10 cellular contexts compared by ENCODE assay signal in the genomic region with DNA sequence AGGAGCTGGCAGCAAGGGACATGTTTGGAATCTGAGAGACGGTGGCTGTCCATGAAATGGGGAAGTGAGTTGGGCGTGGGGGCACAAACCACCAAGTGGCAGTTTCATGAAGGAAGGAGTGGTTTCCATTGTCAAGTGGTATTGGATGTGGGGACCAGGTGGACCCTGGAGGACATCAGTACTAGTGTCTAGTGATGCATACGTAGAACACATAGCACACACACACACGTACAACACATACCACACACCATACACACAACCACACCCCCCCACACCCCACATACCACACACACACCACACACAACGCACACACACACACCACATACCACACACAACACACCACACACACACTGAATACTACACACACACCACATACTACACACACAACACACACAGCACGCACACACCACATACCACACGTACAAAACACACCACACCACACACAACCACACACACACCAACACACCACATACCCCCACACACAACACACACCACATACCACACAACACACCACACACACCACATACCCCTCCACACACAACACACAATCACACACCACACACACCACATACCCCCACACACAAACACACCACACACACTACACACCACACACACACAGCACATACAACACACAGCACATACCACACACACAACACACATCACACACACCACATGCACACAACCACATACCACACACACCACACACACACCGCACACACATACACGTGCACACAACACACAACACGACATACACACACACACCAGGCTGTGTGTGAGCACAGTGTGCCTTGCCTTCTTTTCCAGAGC. TPM values are rescaled to one million over a fixed set of nuclear protein-coding genes. Genes with fewer than 3 reads are reported as not detected.
DNase-seq lines count a peak whose midpoint lies in the region; ATAC-seq and TF ChIP-seq lines count a peak whose summit lies in the region.
"Had no signal": no experiment of that assay in that cellular context is flagged by ENCODE, and none has a peak within 500 bp of the region (broad histone marks: within the 10 kb centered on the region; RNA-seq: fewer than 3 reads in every experiment).

No MANE protein-coding gene starts in this region.

- no peak overlapping the region for H4K5ac ChIP-seq in mesendoderm (ENCODE audit: low read length)

- H2BK5ac ChIP-seq in mesendoderm (ENCODE audit: low read length) = peak overlapping the region; percentile 40

- H3K4me3 Mint-ChIP-seq in CD4-positive, alpha-beta memory T cell = peak overlapping the region in 6 of 8 donors; percentile 9 to 82 (median 56)
- H3K4me3 Mint-ChIP-seq in HFFc6 = no peak overlapping the region; the same call in 1 of the 2 replicates

- peak overlapping the region; percentile 61 for H3K56ac ChIP-seq in mesendoderm (ENCODE audit: low read length)

- H4K8ac ChIP-seq in mesendoderm (ENCODE audit: low read depth, low read length) = no peak overlapping the region

- POLR2A ChIA-PET in CD4-positive, alpha-beta memory T cell (lab: Charles Lee; ENCODE audit: partially characterized antibody) = interaction anchor here (5.1 kb wide), 1 partner anchor 18 kb away, joined by 51 read pairs; no protein-coding TSS in a partner anchor

- CTCF ChIA-PET in CD4-positive, alpha-beta memory T cell (lab: Charles Lee; ENCODE audit: partially characterized antibody) = no interaction called here

- H3K4me2 ChIP-seq in mesendoderm (ENCODE audit: low read length) = no peak overlapping the region

- H3K4me3 ChIP-seq in CD4-positive, alpha-beta memory T cell (ENCODE audit: low read length in 2 of 2) = no peak overlapping the region
- H3K4me3 ChIP-seq in mesendoderm (ENCODE audit: low read length) = no peak overlapping the region
- H3K4me3 ChIP-seq in foreskin fibroblast (ENCODE audit: low read depth in 1 of 2, low read length in 2 of 2) = no peak overlapping the region

- H3K4me1 ChIP-seq in CD4-positive, alpha-beta memory T cell (ENCODE audit: insufficient read depth, low read length) = peaks cover 50% of the 10 kb centered on the region
- peaks cover 27% of the 10 kb centered on the region for H3K4me1 ChIP-seq in mesendoderm (ENCODE audit: control insufficient read depth, low read depth, low read length)

- intact Hi-C loops in CD4-positive, alpha-beta memory T cell (cut with micrococcal nuclease) = loop anchor here (2.0 kb wide), 1 partner anchor 17 kb away; no protein-coding TSS in a partner anchor
- intact Hi-C loops in sciatic nerve (cut with DNase I) = no loop called here

- no peak overlapping the region for H3K4ac ChIP-seq in mesendoderm (ENCODE audit: low read depth, low read length)

- H3K79me1 ChIP-seq in mesendoderm (ENCODE audit: low read length) = peaks cover 39% of the 10 kb centered on the region

- H3K4me1 Mint-ChIP-seq in CD4-positive, alpha-beta memory T cell = peaks cover 35 to 74% (median 52%) of the 10 kb centered on the region in 4 donors
- peaks cover 55% of the 10 kb centered on the region for H3K4me1 Mint-ChIP-seq in HFFc6 (ENCODE audit: low read depth)

- peak in 1 of 5 donors; percentile 28 for DNase-seq in CD4-positive, alpha-beta memory T cell
- no peak for DNase-seq in HFFc6
- DNase-seq in SKM-1 treated with dmso at 0.1 percent for 144 hours (lab: John Stamatoyannopoulos, UW; ENCODE audit: unreplicated experiment) = peak; percentile 93
- no peak for DNase-seq in mesendoderm
- no peak for DNase-seq in sciatic nerve (ENCODE audit: low spot score)
- DNase-seq in amygdala (lab: John Stamatoyannopoulos, UW) = no peak
- no peak for DNase-seq in NCI-H1417 (lab: John Stamatoyannopoulos, UW)
- no peak for DNase-seq in foreskin fibroblast
- DNase-seq: DMS153 had no signal

- H3K9me3 Mint-ChIP-seq in CD4-positive, alpha-beta memory T cell = peaks cover 0 to 5% (median 4%) of the 10 kb centered on the region in 8 donors
- H3K9me3 Mint-ChIP-seq in HFFc6 = no peaks in the 10 kb centered on the region

- H3K27ac ChIP-seq in CD4-positive, alpha-beta memory T cell (ENCODE audit: low read depth, low read length) = no peak overlapping the region
- no peak overlapping the region for H3K27ac ChIP-seq in mesendoderm (ENCODE audit: low read depth, low read length)

- no peak overlapping the region for H2BK120ac ChIP-seq in mesendoderm (ENCODE audit: low read depth, low read length)

- H3K36me3 Mint-ChIP-seq in CD4-positive, alpha-beta memory T cell = peaks cover 0 to 8% of the 10 kb centered on the region in 2 donors
- peaks cover 9% of the 10 kb centered on the region; the same call in 1 of the 2 replicates for H3K36me3 Mint-ChIP-seq in HFFc6 (ENCODE audit: low read depth)

- TF ChIP-seq CTCF in HFFc6 (IDR thresholded peaks at IDR 0.05) (no peak), foreskin fibroblast (IDR thresholded peaks at IDR 0.05; ENCODE audit: low read depth, low read length) (no peak)

- no peaks in the 10 kb centered on the region for H3K27me3 ChIP-seq in CD4-positive, alpha-beta memory T cell (ENCODE audit: insufficient read depth, low read length)
- H3K27me3 ChIP-seq in mesendoderm (ENCODE audit: insufficient read depth, low read length, poor library complexity) = no peaks in the 10 kb centered on the region

- H3K27ac Mint-ChIP-seq in CD4-positive, alpha-beta memory T cell = peak overlapping the region in 5 of 7 donors; percentile 61 to 94 (median 89)
- peak overlapping the region; percentile 36; the same call in 1 of the 2 replicates for H3K27ac Mint-ChIP-seq in HFFc6

- no peak for ATAC-seq in sciatic nerve
- ATAC-seq: SK-N-SH treated with all-trans-retinoic acid at 6 μM for 48 hours had no signal

- H2BK15ac ChIP-seq in mesendoderm (replicated peaks; ENCODE audit: low read depth) = no peak overlapping the region

- H3K27me3 Mint-ChIP-seq in CD4-positive, alpha-beta memory T cell = no peaks in the 10 kb centered on the region
- no peaks in the 10 kb centered on the region; the same call in none of the 2 replicates for H3K27me3 Mint-ChIP-seq in HFFc6 (ENCODE audit: insufficient read depth)

- peak overlapping the region; percentile 65 for H2AK5ac ChIP-seq in mesendoderm (ENCODE audit: low read length)

- 100% methylated on average over 3 of the region's 10 CpGs for WGBS in mesendoderm (ENCODE audit: extremely low coverage, insufficient coverage, low lambda C conversion rate)

- no peak overlapping the region for H3K9ac ChIP-seq in mesendoderm (ENCODE audit: low read length)

- no peaks in the 10 kb centered on the region for H3K36me3 ChIP-seq in CD4-positive, alpha-beta memory T cell (ENCODE audit: insufficient read depth, low read length)
- no peaks in the 10 kb centered on the region for H3K36me3 ChIP-seq in mesendoderm (ENCODE audit: control insufficient read depth, insufficient read depth, low read length)

- no peak overlapping the region for H3K18ac ChIP-seq in mesendoderm (ENCODE audit: low read length)

- peaks cover 56% of the 10 kb centered on the region for H3K79me2 ChIP-seq in mesendoderm (ENCODE audit: control insufficient read depth, insufficient read depth, low read length)

- peak overlapping the region; percentile 49 for H3K23ac ChIP-seq in mesendoderm (ENCODE audit: low read length)

- no peaks in the 10 kb centered on the region for H3K9me3 ChIP-seq in CD4-positive, alpha-beta memory T cell (ENCODE audit: control insufficient read depth in 1 of 2, low read length in 2 of 2)

RNA-seq across cellular contexts. Expression of gene GSE1, which starts 41.1 kb away (rescaled TPM):
- total RNA-seq in CD4-positive, alpha-beta memory T cell = 10 to 100 TPM; 24.1 to 25.0 TPM
- 1 to 10 TPM in 1 of 2 donors, under 1 TPM in 1; 0.23 to 2.1 TPM for polyA plus RNA-seq in CD4-positive, alpha-beta memory T cell
- total RNA-seq in HFFc6 (2021; fragmentation: NEBNext Ultra II Directional; extraction: Animal tissue kit (Norgen Biotek cat#: 25700)) = 10 to 100 TPM; 49.2 to 62.3 (median 58.1) TPM
- 16.7 TPM for polyA plus RNA-seq in mesendoderm (2013, experiment 1 of 2)
- 17.3 TPM for polyA plus RNA-seq in mesendoderm (2013, experiment 2 of 2)
- total RNA-seq in sciatic nerve = 97.3 TPM
